33 cellular contexts compared by ENCODE assay signal in genomic region chr15:91498046-91498445, GRCh38.
"Had no signal": no experiment of that assay in that cellular context is flagged by ENCODE, and none has a peak within 500 bp of the region (broad histone marks: within the 10 kb centered on the region; RNA-seq: fewer than 3 reads in every experiment).

No MANE protein-coding gene starts in this region.

- H3K27me3 Mint-ChIP-seq: activated CD4-positive, alpha-beta memory T cell treated with anti-CD3 and anti-CD28 coated beads for 36 hours; activated CD4-positive, alpha-beta T cell treated with anti-CD3 and anti-CD28 coated beads for 36 hours; activated naive CD4-positive, alpha-beta T cell treated with anti-CD3 and anti-CD28 coated beads, Interleukin-2, amount 50 U/mL, for 24 hours; activated naive CD8-positive, alpha-beta T cell treated with anti-CD3 and anti-CD28 coated beads for 36 hours; activated naive CD8-positive, alpha-beta T cell treated with anti-CD3 and anti-CD28 coated beads, Interleukin-2, amount 50 U/mL, for 24 hours had no signal

- H3K27ac ChIP-seq: adrenal gland, ascending aorta, coronary artery, esophagus muscularis mucosa, foreskin keratinocyte, gastrocnemius medialis, heart left ventricle had no signal

- H3K4me3 Mint-ChIP-seq: activated CD4-positive, alpha-beta memory T cell treated with anti-CD3 and anti-CD28 coated beads for 36 hours; activated CD4-positive, alpha-beta T cell treated with anti-CD3 and anti-CD28 coated beads for 36 hours; activated CD4-positive, alpha-beta T cell treated with anti-CD3 and anti-CD28 coated beads, Interleukin-2, amount 10 ng/mL, durations not matched to agents 24 days and 14 days; activated CD8-positive, alpha-beta memory T cell treated with anti-CD3 and anti-CD28 coated beads, Interleukin-2, amount 10 ng/mL, durations not matched to agents 7 days and 5 days; activated CD8-positive, alpha-beta T cell treated with anti-CD3 and anti-CD28 coated beads, Interleukin-2, amount 10 ng/mL, durations not matched to agents 7 days and 5 days; activated naive CD4-positive, alpha-beta T cell treated with anti-CD3 and anti-CD28 coated beads for 36 hours; activated naive CD4-positive, alpha-beta T cell treated with anti-CD3 and anti-CD28 coated beads, Interleukin-2, amount 50 U/mL, for 24 hours; activated naive CD8-positive, alpha-beta T cell treated with anti-CD3 and anti-CD28 coated beads for 36 hours; activated naive CD8-positive, alpha-beta T cell treated with anti-CD3 and anti-CD28 coated beads, Interleukin-2, amount 50 U/mL, for 24 hours; activated T-helper 1 cell treated with anti-CD3 and anti-CD28 coated beads, Interleukin-12 subunit alpha, Interleukin-12 subunit beta, Interleukin-2, Interleukin-4 antibody, amounts not matched to agents 30 ng/mL and 10 ng/mL and 1 ng/mL, durations not matched to agents 14 hours and 24 hours and 36 hours; central memory CD8-positive, alpha-beta T cell; effector memory CD8-positive, alpha-beta T cell had no signal

- H3K27ac Mint-ChIP-seq: activated CD4-positive, alpha-beta memory T cell treated with anti-CD3 and anti-CD28 coated beads for 36 hours; activated CD4-positive, alpha-beta T cell treated with anti-CD3 and anti-CD28 coated beads for 36 hours; activated CD4-positive, alpha-beta T cell treated with anti-CD3 and anti-CD28 coated beads, Interleukin-2, amount 10 ng/mL, durations not matched to agents 24 days and 14 days; activated CD8-positive, alpha-beta memory T cell treated with anti-CD3 and anti-CD28 coated beads, Interleukin-2, amount 10 ng/mL, durations not matched to agents 7 days and 5 days; activated CD8-positive, alpha-beta T cell treated with anti-CD3 and anti-CD28 coated beads, Interleukin-2, amount 10 ng/mL, durations not matched to agents 7 days and 5 days; activated naive CD4-positive, alpha-beta T cell treated with anti-CD3 and anti-CD28 coated beads for 36 hours; activated naive CD4-positive, alpha-beta T cell treated with anti-CD3 and anti-CD28 coated beads, Interleukin-2, amount 50 U/mL, for 24 hours; activated naive CD8-positive, alpha-beta T cell treated with anti-CD3 and anti-CD28 coated beads for 36 hours; activated naive CD8-positive, alpha-beta T cell treated with anti-CD3 and anti-CD28 coated beads, Interleukin-2, amount 50 U/mL, for 24 hours; activated T-helper 1 cell treated with anti-CD3 and anti-CD28 coated beads, Interleukin-12 subunit alpha, Interleukin-12 subunit beta, Interleukin-2, Interleukin-4 antibody, amounts not matched to agents 30 ng/mL and 10 ng/mL and 1 ng/mL, durations not matched to agents 14 hours and 24 hours and 36 hours; activated T-helper 2 cell treated with anti-CD3 and anti-CD28 coated beads, Interferon-gamma antibody, Interleukin-2, Interleukin-4, amounts not matched to agents 10 μg/mL and 5 μg/mL and 100 μg/mL, durations not matched to agents 14 hours and 24 hours and 36 hours; effector memory CD8-positive, alpha-beta T cell had no signal

- H3K36me3 Mint-ChIP-seq: activated CD4-positive, alpha-beta memory T cell treated with anti-CD3 and anti-CD28 coated beads for 36 hours; activated naive CD4-positive, alpha-beta T cell treated with anti-CD3 and anti-CD28 coated beads, Interleukin-2, amount 50 U/mL, for 24 hours; activated naive CD8-positive, alpha-beta T cell treated with anti-CD3 and anti-CD28 coated beads for 36 hours; brain had no signal

- H3K4me1 Mint-ChIP-seq: activated CD4-positive, alpha-beta T cell treated with anti-CD3 and anti-CD28 coated beads for 36 hours; activated CD4-positive, alpha-beta T cell treated with anti-CD3 and anti-CD28 coated beads, Interleukin-2, amount 10 ng/mL, durations not matched to agents 24 days and 14 days; activated CD8-positive, alpha-beta memory T cell treated with anti-CD3 and anti-CD28 coated beads, Interleukin-2, amount 10 ng/mL, durations not matched to agents 7 days and 5 days; activated naive CD8-positive, alpha-beta T cell treated with anti-CD3 and anti-CD28 coated beads for 36 hours; activated naive CD8-positive, alpha-beta T cell treated with anti-CD3 and anti-CD28 coated beads, Interleukin-2, amount 50 U/mL, for 24 hours had no signal

- DNase-seq: activated CD4-positive, alpha-beta memory T cell treated with anti-CD3 and anti-CD28 coated beads for 36 hours; activated CD4-positive, alpha-beta T cell treated with anti-CD3 and anti-CD28 coated beads for 36 hours; activated CD4-positive, alpha-beta T cell treated with anti-CD3 and anti-CD28 coated beads, Interleukin-2, amount 10 ng/mL, durations not matched to agents 24 days and 14 days; activated CD4-positive, CD25-positive, alpha-beta regulatory T cell; activated CD4-positive, CD25-positive, alpha-beta regulatory T cell treated with anti-CD3 and anti-CD28 coated beads, Interleukin-2, amount 50 U/mL, for 72 hours; activated CD8-positive, alpha-beta memory T cell treated with anti-CD3 and anti-CD28 coated beads, Interleukin-2, amount 10 ng/mL, durations not matched to agents 7 days and 5 days; activated CD8-positive, alpha-beta memory T cell treated with anti-CD3 and anti-CD28 coated beads, Interleukin-2, amount 50 U/mL, for 4 hours; activated CD8-positive, alpha-beta T cell treated with anti-CD3 and anti-CD28 coated beads, Interleukin-2, amount 10 ng/mL, durations not matched to agents 7 days and 5 days; activated effector memory CD4-positive, alpha-beta T cell treated with anti-CD3 and anti-CD28 coated beads, Interleukin-2, amount 50 U/mL, for 16 hours; activated naive CD4-positive, alpha-beta T cell treated with anti-CD3 and anti-CD28 coated beads for 36 hours; activated naive CD8-positive, alpha-beta T cell treated with anti-CD3 and anti-CD28 coated beads for 36 hours; activated naive CD8-positive, alpha-beta T cell treated with anti-CD3 and anti-CD28 coated beads, Interleukin-2, amount 50 U/mL, for 24 hours; activated T-cell treated with anti-CD3 and anti-CD28 coated beads, Interleukin-2, amount 50 U/mL, for 1 hour; activated T-cell treated with anti-CD3 and anti-CD28 coated beads, Interleukin-2, amount 50 U/mL, for 48 hours; adrenal gland; amygdala; dermis blood vessel endothelial cell; effector CD4-positive, alpha-beta T cell; effector memory CD8-positive, alpha-beta T cell; erythroblast; foreskin keratinocyte; gastrocnemius medialis; glutamatergic neuron; heart left ventricle; T-helper 2 cell had no signal

- H3K4me1 ChIP-seq: adrenal gland, ascending aorta, esophagus muscularis mucosa, foreskin keratinocyte, gastrocnemius medialis, heart left ventricle had no signal

- H3K36me3 ChIP-seq: adrenal gland, ascending aorta, esophagus muscularis mucosa, gastrocnemius medialis, heart left ventricle had no signal

- H3K9me3 Mint-ChIP-seq: activated CD4-positive, alpha-beta memory T cell treated with anti-CD3 and anti-CD28 coated beads for 36 hours; activated CD4-positive, alpha-beta T cell treated with anti-CD3 and anti-CD28 coated beads, Interleukin-2, amount 10 ng/mL, durations not matched to agents 24 days and 14 days; activated naive CD4-positive, alpha-beta T cell treated with anti-CD3 and anti-CD28 coated beads for 36 hours; activated naive CD4-positive, alpha-beta T cell treated with anti-CD3 and anti-CD28 coated beads, Interleukin-2, amount 50 U/mL, for 24 hours; activated naive CD8-positive, alpha-beta T cell treated with anti-CD3 and anti-CD28 coated beads for 36 hours; activated naive CD8-positive, alpha-beta T cell treated with anti-CD3 and anti-CD28 coated beads, Interleukin-2, amount 50 U/mL, for 24 hours; activated T-helper 1 cell treated with anti-CD3 and anti-CD28 coated beads, Interleukin-12 subunit alpha, Interleukin-12 subunit beta, Interleukin-2, Interleukin-4 antibody, amounts not matched to agents 30 ng/mL and 10 ng/mL and 1 ng/mL, durations not matched to agents 14 hours and 24 hours and 36 hours; activated T-helper 2 cell treated with anti-CD3 and anti-CD28 coated beads, Interferon-gamma antibody, Interleukin-2, Interleukin-4, amounts not matched to agents 10 μg/mL and 5 μg/mL and 100 μg/mL, durations not matched to agents 14 hours and 24 hours and 36 hours; central memory CD8-positive, alpha-beta T cell; effector memory CD8-positive, alpha-beta T cell had no signal

- ATAC-seq: activated CD4-positive, alpha-beta T cell treated with anti-CD3 and anti-CD28 coated beads for 36 hours; activated CD8-positive, alpha-beta memory T cell treated with anti-CD3 and anti-CD28 coated beads, Interleukin-2, amount 10 ng/mL, durations not matched to agents 7 days and 5 days; activated CD8-positive, alpha-beta T cell treated with anti-CD3 and anti-CD28 coated beads, Interleukin-2, amount 10 ng/mL, durations not matched to agents 7 days and 5 days; activated naive CD8-positive, alpha-beta T cell treated with anti-CD3 and anti-CD28 coated beads, Interleukin-2, amount 50 U/mL, for 24 hours; effector memory CD8-positive, alpha-beta T cell; foreskin keratinocyte; gastrocnemius medialis; heart left ventricle had no signal

- H3K4me3 ChIP-seq: adrenal gland, ascending aorta, coronary artery, esophagus muscularis mucosa, gastrocnemius medialis, heart left ventricle had no signal

- H3K27me3 ChIP-seq: adrenal gland, ascending aorta, esophagus muscularis mucosa, foreskin keratinocyte, gastrocnemius medialis had no signal
